ENCODE assay signal across 1 cellular context in the genomic region with DNA sequence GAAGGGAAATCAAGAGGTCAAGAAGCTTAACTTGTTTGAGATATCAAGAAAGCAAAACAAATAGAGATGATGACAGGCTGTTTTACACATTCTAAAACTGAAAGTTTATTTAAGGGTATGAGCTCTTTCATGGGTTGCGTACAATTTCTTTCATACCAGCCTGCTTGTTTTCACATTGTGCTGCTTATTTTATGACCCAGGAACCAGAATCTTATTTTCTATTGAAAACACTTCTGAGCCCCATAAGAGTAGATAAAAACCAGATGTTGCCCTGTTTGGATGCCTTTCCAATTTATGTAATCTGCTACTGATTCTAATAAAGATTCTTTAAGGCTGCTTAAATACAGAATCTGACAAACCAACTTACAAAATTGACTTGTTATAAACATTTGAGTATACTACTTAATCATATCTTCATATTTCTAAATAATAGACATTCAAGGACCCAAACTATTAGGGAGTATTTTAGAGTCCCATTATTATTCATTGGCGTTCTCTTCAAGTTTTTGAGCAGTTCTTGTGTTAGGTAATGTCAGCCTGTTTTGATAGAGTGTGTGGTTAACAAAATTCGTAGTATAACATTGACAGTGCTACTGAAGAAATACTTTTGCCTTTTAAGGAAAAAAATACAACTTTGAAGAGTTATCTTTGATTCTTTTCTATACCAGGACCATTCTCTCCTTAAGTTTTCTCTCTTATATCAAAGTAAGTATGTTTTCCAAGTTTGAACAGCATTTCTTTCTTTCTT.
TF ChIP-seq lines count a peak whose summit lies in the region.

No MANE protein-coding gene starts in this region.

TF ChIP-seq in GM12878, 131 proteins besides CTCF, POLR2A, EP300 and RAD21 (continued from another document):
- TF ChIP-seq, protein P1, sequence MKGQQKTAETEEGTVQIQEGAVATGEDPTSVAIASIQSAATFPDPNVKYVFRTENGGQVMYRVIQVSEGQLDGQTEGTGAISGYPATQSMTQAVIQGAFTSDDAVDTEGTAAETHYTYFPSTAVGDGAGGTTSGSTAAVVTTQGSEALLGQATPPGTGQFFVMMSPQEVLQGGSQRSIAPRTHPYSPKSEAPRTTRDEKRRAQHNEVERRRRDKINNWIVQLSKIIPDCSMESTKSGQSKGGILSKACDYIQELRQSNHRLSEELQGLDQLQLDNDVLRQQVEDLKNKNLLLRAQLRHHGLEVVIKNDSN (IDR thresholded peaks at IDR 0.05; ENCODE audit: borderline replicate concordance, extremely low read length, insufficient read depth, low read depth, low read length), result no peak
- TF ChIP-seq CBFB (IDR thresholded peaks at IDR 0.05; ENCODE audit: low read depth), result no peak
- TF ChIP-seq, protein P2, sequence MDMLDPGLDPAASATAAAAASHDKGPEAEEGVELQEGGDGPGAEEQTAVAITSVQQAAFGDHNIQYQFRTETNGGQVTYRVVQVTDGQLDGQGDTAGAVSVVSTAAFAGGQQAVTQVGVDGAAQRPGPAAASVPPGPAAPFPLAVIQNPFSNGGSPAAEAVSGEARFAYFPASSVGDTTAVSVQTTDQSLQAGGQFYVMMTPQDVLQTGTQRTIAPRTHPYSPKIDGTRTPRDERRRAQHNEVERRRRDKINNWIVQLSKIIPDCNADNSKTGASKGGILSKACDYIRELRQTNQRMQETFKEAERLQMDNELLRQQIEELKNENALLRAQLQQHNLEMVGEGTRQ (IDR thresholded peaks at IDR 0.05; ENCODE audit: borderline replicate concordance, low read depth, low read length), result no peak
- TF ChIP-seq ATF7 (IDR thresholded peaks at IDR 0.05; ENCODE audit: low read depth), result 0 out of 2 replicates have a peak, but pooled peaks have one; percentile 23
